In the genomic region with DNA sequence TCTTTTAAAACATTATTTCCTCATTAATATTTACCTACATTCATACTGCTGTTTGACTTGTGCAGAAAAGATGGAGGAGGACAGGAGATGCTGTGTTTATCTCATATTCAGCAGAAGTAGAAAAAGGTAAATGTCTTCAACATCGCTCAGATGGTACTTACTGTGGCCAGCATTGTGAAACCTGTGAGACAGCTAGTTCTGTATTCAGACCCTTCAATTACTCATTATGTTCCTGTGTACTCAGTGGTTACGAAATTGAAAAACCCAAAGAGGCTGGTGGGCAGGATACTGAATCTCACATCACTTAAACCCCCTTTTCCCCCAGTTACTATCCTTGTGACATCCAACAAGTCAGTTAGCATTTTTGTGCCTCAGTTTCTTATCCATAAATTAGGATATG, we compare ENCODE assay signal across 10 cellular contexts.
A peak's percentile ranks its signal among the peaks of the same experiment; 100 is the strongest.
DNase-seq lines count a peak whose midpoint lies in the region; ATAC-seq and TF ChIP-seq lines count a peak whose summit lies in the region.
"Had no signal": no experiment of that assay in that cellular context is flagged by ENCODE, and none has a peak within 500 bp of the region (broad histone marks: within the 10 kb centered on the region; RNA-seq: fewer than 3 reads in every experiment).

No MANE protein-coding gene starts in this region.

- ATAC-seq in GM19397 (IDR thresholded peaks at IDR 0.05; ENCODE audit: unreplicated experiment) (peak; percentile 97), HG03064 (IDR thresholded peaks at IDR 0.05; ENCODE audit: low read depth, unreplicated experiment) (peak; percentile 98)
- ATAC-seq: SK-N-SH treated with all-trans-retinoic acid at 6 μM for 48 hours had no signal

- H3K4me1 Mint-ChIP-seq in type B pancreatic cell (ENCODE audit: unreplicated experiment) = peaks cover 17% of the 10 kb centered on the region

- H3K27ac Mint-ChIP-seq in type B pancreatic cell = no peak overlapping the region

- no peak for TF ChIP-seq CTCF in type B pancreatic cell (conservative IDR thresholded peaks at IDR 0.05)

- no peaks in the 10 kb centered on the region for H3K9me3 Mint-ChIP-seq in type B pancreatic cell

- H3K27me3 Mint-ChIP-seq in type B pancreatic cell = no peaks in the 10 kb centered on the region

- no peak overlapping the region for H3K4me3 Mint-ChIP-seq in type B pancreatic cell

- H3K36me3 Mint-ChIP-seq in type B pancreatic cell = no peaks in the 10 kb centered on the region

- DNase-seq in CD1c-positive myeloid dendritic cell (ENCODE audit: extremely low spot score) (peak; percentile 7), SIG-M5 (lab: John Stamatoyannopoulos, UW) (peak; percentile 63), NCI-H82 (lab: John Stamatoyannopoulos, UW) (no peak), foreskin melanocyte (no peak), type B pancreatic cell (ENCODE audit: extremely low spot score, unreplicated experiment) (no peak)
- no peak for DNase-seq in stimulated activated CD4-positive, alpha-beta T cell treated with anti-CD3 and anti-CD28 coated beads, Interleukin-4, amount 100 ng/mL, for 24 hours
- DNase-seq: amygdala had no signal

Comparison
In these comparisons a context has a peak if more than half of its experiments do, and no peak if none do; other contexts are left out.
1. DNase-seq: peak in CD1c-positive myeloid dendritic cell (single experiment) and SIG-M5 (single experiment); none in NCI-H82 (single experiment), stimulated activated CD4-positive, alpha-beta T cell treated with anti-CD3 and anti-CD28 coated beads, Interleukin-4, amount 100 ng/mL, for 24 hours (single experiment), foreskin melanocyte (single experiment) and type B pancreatic cell (single experiment).